Comparison of ENCODE assay signal across 8 cellular contexts in genomic region chr1:151613275-151613867, GRCh38. TPM values are rescaled to one million over a fixed set of nuclear protein-coding genes. Genes with fewer than 3 reads are reported as not detected.
A peak's percentile ranks its signal among the peaks of the same experiment; 100 is the strongest.
DNase-seq lines count a peak whose midpoint lies in the region; TF ChIP-seq lines count a peak whose summit lies in the region.

No MANE protein-coding gene starts in this region.

- H3K36me3 Mint-ChIP-seq in T-helper 1 cell treated with Interleukin-12 subunit alpha and Interleukin-12 subunit beta and Interleukin-4 antibody, amounts not matched to agents 30 μg/mL and 1 μg/mL, for 36 hours (ENCODE audit: low read depth), result peaks cover 7% of the 10 kb centered on the region
- peaks cover 14% of the 10 kb centered on the region for H3K36me3 Mint-ChIP-seq in activated T-helper 1 cell treated with anti-CD3 and anti-CD28 coated beads, Interleukin-12 subunit alpha, Interleukin-12 subunit beta, Interleukin-2, Interleukin-4 antibody, amounts not matched to agents 30 ng/mL and 10 ng/mL and 1 ng/mL, durations not matched to agents 14 hours and 24 hours and 36 hours (ENCODE audit: low read depth)

- DNase-seq in T-helper 1 cell (no peak), iPS-NIHi7 (ENCODE audit: extremely low spot score) (peak; percentile 48), suprapubic skin (ENCODE audit: low spot score in 2 of 2) (no peak), T1000 (lab: John Stamatoyannopoulos, UW) (no peak), NCI-H2081 treated with DMSO at 0.1 percent for 48 hours (lab: John Stamatoyannopoulos, UW) (no peak), AML-193 (lab: John Stamatoyannopoulos, UW) (no peak)
- DNase-seq in activated T-helper 1 cell treated with anti-CD3 and anti-CD28 coated beads, Interleukin-12 subunit alpha, Interleukin-12 subunit beta, Interleukin-2, Interleukin-4 antibody, amounts not matched to agents 30 ng/mL and 10 ng/mL and 1 ng/mL, durations not matched to agents 14 hours and 24 hours and 36 hours (ENCODE audit: low spot score), result no peak

- no peaks in the 10 kb centered on the region for H3K9me3 Mint-ChIP-seq in T-helper 1 cell treated with Interleukin-12 subunit alpha and Interleukin-12 subunit beta and Interleukin-4 antibody, amounts not matched to agents 30 μg/mL and 1 μg/mL, for 36 hours
- H3K9me3 Mint-ChIP-seq in activated T-helper 1 cell treated with anti-CD3 and anti-CD28 coated beads, Interleukin-12 subunit alpha, Interleukin-12 subunit beta, Interleukin-2, Interleukin-4 antibody, amounts not matched to agents 30 ng/mL and 10 ng/mL and 1 ng/mL, durations not matched to agents 14 hours and 24 hours and 36 hours, result no peaks in the 10 kb centered on the region

- TF ChIP-seq CTCF in suprapubic skin (IDR thresholded peaks at IDR 0.05), result no peak

- intact Hi-C loops in activated T-helper 1 cell treated with anti-CD3 and anti-CD28 coated beads, Interleukin-12 subunit alpha, Interleukin-12 subunit beta, Interleukin-2, Interleukin-4 antibody, amounts not matched to agents 30 ng/mL and 10 ng/mL and 1 ng/mL, durations not matched to agents 14 hours and 24 hours and 36 hours (cut with micrococcal nuclease), result loop anchor here (5.0 to 10.0 kb wide), 4 partner anchors 156 to 446 kb away; partner anchors contain the start of genes LYSMD1, POGZ, S100A10 and SCNM1

- no peaks in the 10 kb centered on the region for H3K9me3 ChIP-seq in suprapubic skin

- peak overlapping the region; percentile 87 for H3K27ac Mint-ChIP-seq in T-helper 1 cell treated with Interleukin-12 subunit alpha and Interleukin-12 subunit beta and Interleukin-4 antibody, amounts not matched to agents 30 μg/mL and 1 μg/mL, for 36 hours
- H3K27ac Mint-ChIP-seq in activated T-helper 1 cell treated with anti-CD3 and anti-CD28 coated beads, Interleukin-12 subunit alpha, Interleukin-12 subunit beta, Interleukin-2, Interleukin-4 antibody, amounts not matched to agents 30 ng/mL and 10 ng/mL and 1 ng/mL, durations not matched to agents 14 hours and 24 hours and 36 hours, result peak overlapping the region; percentile 95

- peaks cover 31% of the 10 kb centered on the region for H3K4me1 Mint-ChIP-seq in T-helper 1 cell treated with Interleukin-12 subunit alpha and Interleukin-12 subunit beta and Interleukin-4 antibody, amounts not matched to agents 30 μg/mL and 1 μg/mL, for 36 hours (ENCODE audit: low read depth)
- H3K4me1 Mint-ChIP-seq in activated T-helper 1 cell treated with anti-CD3 and anti-CD28 coated beads, Interleukin-12 subunit alpha, Interleukin-12 subunit beta, Interleukin-2, Interleukin-4 antibody, amounts not matched to agents 30 ng/mL and 10 ng/mL and 1 ng/mL, durations not matched to agents 14 hours and 24 hours and 36 hours (ENCODE audit: low read depth), result peaks cover 38% of the 10 kb centered on the region

- no peak for TF ChIP-seq POLR2A in suprapubic skin (IDR thresholded peaks at IDR 0.05)

- peak overlapping the region; percentile 97 for H3K4me3 Mint-ChIP-seq in T-helper 1 cell treated with Interleukin-12 subunit alpha and Interleukin-12 subunit beta and Interleukin-4 antibody, amounts not matched to agents 30 μg/mL and 1 μg/mL, for 36 hours
- H3K4me3 Mint-ChIP-seq in activated T-helper 1 cell treated with anti-CD3 and anti-CD28 coated beads, Interleukin-12 subunit alpha, Interleukin-12 subunit beta, Interleukin-2, Interleukin-4 antibody, amounts not matched to agents 30 ng/mL and 10 ng/mL and 1 ng/mL, durations not matched to agents 14 hours and 24 hours and 36 hours, result peak overlapping the region; percentile 99

- no peaks in the 10 kb centered on the region for H3K36me3 ChIP-seq in suprapubic skin

- H3K27me3 ChIP-seq in suprapubic skin, result no peaks in the 10 kb centered on the region

- no peak for TF ChIP-seq EP300 in suprapubic skin (IDR thresholded peaks at IDR 0.05)

- H3K4me3 ChIP-seq in suprapubic skin, result peak overlapping the region; percentile 94

- WGBS in suprapubic skin, result 43% methylated on average over 13 of the region's 13 CpGs

- H3K27ac ChIP-seq in suprapubic skin, result peak overlapping the region; percentile 97

- peaks cover 2% of the 10 kb centered on the region for H3K27me3 Mint-ChIP-seq in T-helper 1 cell treated with Interleukin-12 subunit alpha and Interleukin-12 subunit beta and Interleukin-4 antibody, amounts not matched to agents 30 μg/mL and 1 μg/mL, for 36 hours (ENCODE audit: low read depth)
- peaks cover 5% of the 10 kb centered on the region for H3K27me3 Mint-ChIP-seq in activated T-helper 1 cell treated with anti-CD3 and anti-CD28 coated beads, Interleukin-12 subunit alpha, Interleukin-12 subunit beta, Interleukin-2, Interleukin-4 antibody, amounts not matched to agents 30 ng/mL and 10 ng/mL and 1 ng/mL, durations not matched to agents 14 hours and 24 hours and 36 hours (ENCODE audit: insufficient read depth)

- peaks cover 58% of the 10 kb centered on the region for H3K4me1 ChIP-seq in suprapubic skin

RNA-seq across cellular contexts. Expression of gene SNX27, which starts 1.5 kb away (rescaled TPM):
- 31.1 and 31.9 TPM in 2 replicates for total RNA-seq in activated T-helper 1 cell treated with anti-CD3 and anti-CD28 coated beads, Interleukin-12 subunit alpha, Interleukin-12 subunit beta, Interleukin-2, Interleukin-4 antibody, amounts not matched to agents 30 ng/mL and 10 ng/mL and 1 ng/mL, durations not matched to agents 14 hours and 24 hours and 36 hours
- total RNA-seq in suprapubic skin, result 10 to 100 TPM; 19.8 to 45.4 (median 29.0) TPM
